Comparison of ENCODE assay signal across 23 cellular contexts in the genomic region with DNA sequence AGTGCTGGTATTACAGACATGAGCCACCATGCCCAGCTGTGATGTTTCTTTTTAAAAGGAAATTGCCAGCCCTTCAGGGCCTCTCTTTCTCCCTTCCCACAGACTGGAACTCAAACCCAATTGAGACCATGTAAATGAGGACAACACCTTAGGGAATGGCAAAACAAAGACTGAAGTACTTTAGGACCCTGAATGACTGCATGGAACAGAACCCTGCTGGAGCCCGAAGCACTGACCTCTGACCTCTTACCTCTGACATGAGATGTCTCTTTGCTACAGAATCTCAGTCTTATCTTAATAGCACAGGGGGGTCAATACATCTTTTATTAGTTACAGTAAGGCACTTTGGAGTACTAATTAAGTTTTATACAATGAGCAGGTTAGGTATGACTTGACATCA. TPM values are rescaled to one million over a fixed set of nuclear protein-coding genes. Genes with fewer than 3 reads are reported as not detected.
DNase-seq lines count a peak whose midpoint lies in the region; ATAC-seq, FAIRE-seq and TF ChIP-seq lines count a peak whose summit lies in the region.
"Had no signal": no experiment of that assay in that cellular context is flagged by ENCODE, and none has a peak within 500 bp of the region (broad histone marks: within the 10 kb centered on the region; RNA-seq: fewer than 3 reads in every experiment).

No MANE protein-coding gene starts in this region.

- ATAC-seq in HepG2, result no peak
- no peak for ATAC-seq in right lobe of liver
- ATAC-seq: A549, HCT116 had no signal

- intact Hi-C loops in HepG2 (cut with micrococcal nuclease; ENCODE audit: unreplicated experiment) (no loop called here), right lobe of liver (cut with DNase I) (no loop called here), MCF 10A (cut with micrococcal nuclease) (no loop called here)
- intact Hi-C loops in CD4-positive, alpha-beta memory T cell (cut with micrococcal nuclease), result no loop called here

- H3K4me3 ChIP-seq in HepG2 (replicated peaks in 1 of 3; ENCODE audit: insufficient read depth in 1 of 3, low read depth in 2 of 3, low read length in 3 of 3) (no peak overlapping the region), right lobe of liver (no peak overlapping the region), KMS-11 (IDR thresholded peaks at IDR 0.05; ENCODE audit: insufficient read depth, low read depth, low read length) (no peak overlapping the region), OCI-LY1 (ENCODE audit: low read depth, low read length, poor library complexity, severe bottlenecking) (no peak overlapping the region)
- H3K4me3 ChIP-seq in CD4-positive, alpha-beta memory T cell (ENCODE audit: low read length in 2 of 2), result no peak overlapping the region
- H3K4me3 ChIP-seq: A549; BLaER1 treated with 17β-estradiol and CSF1 and Interleukin-3, amounts not matched to agents 10 nM and 100 nM had no signal

- H3K27me3 ChIP-seq in HepG2 (ENCODE audit: control insufficient read depth in 1 of 2, insufficient read depth in 2 of 2, low read length in 2 of 2), result no peaks in the 10 kb centered on the region
- H3K27me3 ChIP-seq in right lobe of liver, result no peaks in the 10 kb centered on the region
- no peaks in the 10 kb centered on the region for H3K27me3 ChIP-seq in KMS-11 (ENCODE audit: insufficient read depth, low read depth)
- H3K27me3 ChIP-seq in OCI-LY1 (ENCODE audit: insufficient read depth, low read length), result no peaks in the 10 kb centered on the region
- H3K27me3 ChIP-seq in CD4-positive, alpha-beta memory T cell (ENCODE audit: insufficient read depth, low read length), result no peaks in the 10 kb centered on the region
- H3K27me3 ChIP-seq: BE2C; BLaER1 treated with 17β-estradiol and CSF1 and Interleukin-3, amounts not matched to agents 10 nM and 100 nM had no signal

- TF ChIP-seq CTCF in HepG2 (CRISPR knock-in tag; IDR thresholded peaks at IDR 0.05) (no peak), right lobe of liver (IDR thresholded peaks at IDR 0.05) (no peak), KMS-11 (conservative IDR thresholded peaks at IDR 0.05; ENCODE audit: low read depth, low read length) (no peak), OCI-LY1 (IDR thresholded peaks at IDR 0.05; ENCODE audit: low read length) (no peak), MCF 10A (IDR thresholded peaks at IDR 0.05; ENCODE audit: unreplicated experiment) (no peak)

- H3K27ac Mint-ChIP-seq in CD4-positive, alpha-beta memory T cell, result no peak overlapping the region
- no peak overlapping the region for H3K27ac Mint-ChIP-seq in MCF 10A (ENCODE audit: low read depth, unreplicated experiment)
- H3K27ac Mint-ChIP-seq: CD4-positive, alpha-beta T cell; H9 had no signal

- peaks cover 0 to 4% of the 10 kb centered on the region in 2 donors for H3K36me3 Mint-ChIP-seq in CD4-positive, alpha-beta memory T cell
- peaks cover 7% of the 10 kb centered on the region for H3K36me3 Mint-ChIP-seq in MCF 10A (ENCODE audit: insufficient read depth, unreplicated experiment)

- no peaks in the 10 kb centered on the region for H3K9me3 Mint-ChIP-seq in CD4-positive, alpha-beta memory T cell
- H3K9me3 Mint-ChIP-seq in MCF 10A (ENCODE audit: unreplicated experiment), result no peaks in the 10 kb centered on the region
- H3K9me3 Mint-ChIP-seq: CD4-positive, alpha-beta T cell; H9 had no signal

- no peaks in the 10 kb centered on the region for H3K27me3 Mint-ChIP-seq in CD4-positive, alpha-beta memory T cell
- H3K27me3 Mint-ChIP-seq in MCF 10A (ENCODE audit: insufficient read depth, unreplicated experiment), result no peaks in the 10 kb centered on the region
- H3K27me3 Mint-ChIP-seq: CD4-positive, alpha-beta T cell had no signal

- H3K4me1 Mint-ChIP-seq in CD4-positive, alpha-beta memory T cell, result no peaks in the 10 kb centered on the region
- peaks cover 6% of the 10 kb centered on the region for H3K4me1 Mint-ChIP-seq in MCF 10A (ENCODE audit: insufficient read depth, unreplicated experiment)
- H3K4me1 Mint-ChIP-seq: CD14-positive monocyte had no signal

- POLR2A ChIA-PET in HepG2 (lab: Yijun Ruan, JAX) (interaction anchor here (2.2 kb wide), 1 partner anchor 15 kb away, joined by 7 read pairs; a partner anchor contains a TSS), MCF 10A (lab: Yijun Ruan, JAX) (interaction anchor here (29.5 kb wide), 1 partner anchor 16 kb away, joined by 750 read pairs; a partner anchor contains a TSS)
- POLR2A ChIA-PET in CD4-positive, alpha-beta memory T cell (lab: Charles Lee; ENCODE audit: partially characterized antibody), result interaction anchor here (1.3 kb wide), 1 partner anchor 15 kb away, joined by 6 read pairs; a partner anchor contains a TSS

- H3K4me3 Mint-ChIP-seq in CD4-positive, alpha-beta memory T cell, result no peak overlapping the region
- H3K4me3 Mint-ChIP-seq in MCF 10A (ENCODE audit: unreplicated experiment), result no peak overlapping the region
- H3K4me3 Mint-ChIP-seq: CD14-positive monocyte; CD4-positive, alpha-beta T cell; H9 had no signal

- DNase-seq in HepG2 (ENCODE audit: low spot score), result no peak
- no peak for DNase-seq in right lobe of liver
- DNase-seq in activated CD8-positive, alpha-beta memory T cell treated with anti-CD3 and anti-CD28 coated beads, Interleukin-2, amount 50 U/mL, for 48 hours, result no peak
- no peak for DNase-seq in CD4-positive, alpha-beta memory T cell
- no peak for DNase-seq in MCF 10A (ENCODE audit: unreplicated experiment)
- DNase-seq: 8988T; ACHN; AML-193; BE2C; Calu3; CD4-positive, alpha-beta T cell; COR-L47; DMS53; DMS79 treated with DMSO at 0.1 percent for 48 hours; H9 had no signal

- FAIRE-seq in HepG2 (lab: Jason Lieb, UNC), result no peak
- FAIRE-seq: A549, G401.6, GM12892 had no signal

- TF ChIP-seq EP300 in HepG2 (IDR thresholded peaks at IDR 0.05; ENCODE audit: low read depth in 2 of 2, low read length in 2 of 2), result no peak
- TF ChIP-seq EP300 in HepG2 (CRISPR knock-in tag; IDR thresholded peaks at IDR 0.05; ENCODE audit: borderline replicate concordance), result no peak

- CTCF ChIA-PET in HepG2 (lab: Yijun Ruan, JAX; ENCODE audit: low intra/inter-chr PET ratio, low total read pairs), result no interaction called here
- CTCF ChIA-PET in CD4-positive, alpha-beta memory T cell (lab: Charles Lee; ENCODE audit: partially characterized antibody), result no interaction called here
- CTCF ChIA-PET in MCF 10A (lab: Yijun Ruan, JAX), result no interaction called here

- H3K4me2 ChIP-seq in HepG2 (ENCODE audit: low read depth, low read length) (no peak overlapping the region), KMS-11 (0 out of 2 replicates have a peak overlapping the region, but pooled peaks have one; percentile 59), OCI-LY1 (ENCODE audit: low read length) (no peak overlapping the region)
- H3K4me2 ChIP-seq: A549; BLaER1 treated with 17β-estradiol and CSF1 and Interleukin-3, amounts not matched to agents 10 nM and 100 nM had no signal

- H3K4me1 ChIP-seq in HepG2 (ENCODE audit: insufficient read depth, low read length), result peaks cover 13% of the 10 kb centered on the region; the same call in 1 of the 2 replicates
- H3K4me1 ChIP-seq in right lobe of liver, result no peaks in the 10 kb centered on the region
- peaks cover 53% of the 10 kb centered on the region for H3K4me1 ChIP-seq in KMS-11 (ENCODE audit: low read depth, poor library complexity, severe bottlenecking)
- peaks cover 32% of the 10 kb centered on the region for H3K4me1 ChIP-seq in OCI-LY1 (ENCODE audit: insufficient read depth, low read length, severe bottlenecking)
- H3K4me1 ChIP-seq in CD4-positive, alpha-beta memory T cell (ENCODE audit: insufficient read depth, low read length), result no peaks in the 10 kb centered on the region
- H3K4me1 ChIP-seq: BE2C; BLaER1 treated with 17β-estradiol and CSF1 and Interleukin-3, amounts not matched to agents 10 nM and 100 nM had no signal

- in situ Hi-C loops in HepG2 (cut with HindIII; ENCODE audit: extremely low pct_ligation_motif_present, low pct_unique_long_range_greater_than_20kb), result no loop called here

- H3K79me2 ChIP-seq in HepG2 (ENCODE audit: insufficient read depth, low read length) (no peaks in the 10 kb centered on the region), KMS-11 (ENCODE audit: insufficient read depth, low read depth) (no peaks in the 10 kb centered on the region), OCI-LY1 (ENCODE audit: insufficient read depth, low read length) (no peaks in the 10 kb centered on the region)

- no peaks in the 10 kb centered on the region for H3K9me2 ChIP-seq in OCI-LY1 (ENCODE audit: low read depth, low read length)

- BruUV-seq in HepG2 (replicated peaks; lab: Mats Ljungman, UMichigan) (no TSS peak), MCF 10A (replicated peaks; lab: Mats Ljungman, UMichigan) (no TSS peak)

- no peaks in the 10 kb centered on the region for H3K36me3 ChIP-seq in HepG2 (replicated peaks in 1 of 2; ENCODE audit: control insufficient read depth in 1 of 2, insufficient read depth in 2 of 2, low read length in 2 of 2)
- H3K36me3 ChIP-seq in right lobe of liver, result no peaks in the 10 kb centered on the region
- H3K36me3 ChIP-seq in KMS-11 (ENCODE audit: insufficient read depth), result no peaks in the 10 kb centered on the region
- no peaks in the 10 kb centered on the region for H3K36me3 ChIP-seq in OCI-LY1 (ENCODE audit: insufficient read depth, low read length)
- H3K36me3 ChIP-seq in CD4-positive, alpha-beta memory T cell (ENCODE audit: insufficient read depth, low read length), result no peaks in the 10 kb centered on the region
- H3K36me3 ChIP-seq: BE2C; BLaER1 treated with 17β-estradiol and CSF1 and Interleukin-3, amounts not matched to agents 10 nM and 100 nM had no signal

- 50% methylated on average over 1 of the region's 1 CpG for WGBS in HepG2 (ENCODE audit: low lambda C conversion rate)
- 31% methylated on average over 1 of the region's 1 CpG for WGBS in right lobe of liver (ENCODE audit: insufficient coverage, low coverage, low lambda C conversion rate, missing lambda C conversion rate)

- H3K9me3 ChIP-seq in HepG2 (ENCODE audit: low read length) (no peaks in the 10 kb centered on the region), right lobe of liver (no peaks in the 10 kb centered on the region), OCI-LY1 (ENCODE audit: low read length) (no peaks in the 10 kb centered on the region)
- H3K9me3 ChIP-seq in CD4-positive, alpha-beta memory T cell (ENCODE audit: control insufficient read depth in 1 of 2, low read length in 2 of 2), result no peaks in the 10 kb centered on the region
- H3K9me3 ChIP-seq: A549; BE2C; BLaER1 treated with 17β-estradiol and CSF1 and Interleukin-3, amounts not matched to agents 10 nM and 100 nM had no signal

- no peak overlapping the region for H3K9ac ChIP-seq in HepG2 (ENCODE audit: insufficient read depth, low read depth, low read length)
- no peak overlapping the region; the same call in 1 of the 2 replicates for H3K9ac ChIP-seq in KMS-11
- no peak overlapping the region for H3K9ac ChIP-seq in OCI-LY1 (ENCODE audit: low read length)
- H3K9ac ChIP-seq: BLaER1 treated with 17β-estradiol and CSF1 and Interleukin-3, amounts not matched to agents 10 nM and 100 nM had no signal

- TF ChIP-seq RAD21 in HepG2 (CRISPR knock-in tag; IDR thresholded peaks at IDR 0.05), result no peak

- H4K20me1 ChIP-seq in HepG2 (ENCODE audit: insufficient read depth, low read length) (no peaks in the 10 kb centered on the region), KMS-11 (ENCODE audit: insufficient read depth) (no peaks in the 10 kb centered on the region), OCI-LY1 (ENCODE audit: insufficient read depth, low read length) (no peaks in the 10 kb centered on the region)
- H4K20me1 ChIP-seq: BLaER1 treated with 17β-estradiol and CSF1 and Interleukin-3, amounts not matched to agents 10 nM and 100 nM had no signal

- H2AFZ ChIP-seq in HepG2 (ENCODE audit: low read length), result no peak overlapping the region
- no peak overlapping the region for H2AFZ ChIP-seq in KMS-11 (ENCODE audit: low read depth)
- H2AFZ ChIP-seq in OCI-LY1 (ENCODE audit: low read length), result no peak overlapping the region

- peaks cover 9% of the 10 kb centered on the region; the same call in 1 of the 2 replicates for H3F3A ChIP-seq in OCI-LY1 (ENCODE audit: insufficient read depth, low read length)

- H3K27ac ChIP-seq in HepG2 (ENCODE audit: extremely low read length, insufficient read depth, low read length) (no peak overlapping the region), right lobe of liver (no peak overlapping the region), KMS-11 (peak overlapping the region; percentile 84), OCI-LY1 (ENCODE audit: low read depth, low read length, poor library complexity, severe bottlenecking) (peak overlapping the region; percentile 93)
- no peak overlapping the region for H3K27ac ChIP-seq in CD4-positive, alpha-beta memory T cell (ENCODE audit: low read depth, low read length)
- H3K27ac ChIP-seq: A549; BLaER1 treated with 17β-estradiol and CSF1 and Interleukin-3, amounts not matched to agents 10 nM and 100 nM had no signal

- TF ChIP-seq POLR2A in HepG2 (IDR thresholded peaks at IDR 0.05; ENCODE audit: insufficient read depth in 1 of 2, low read depth in 2 of 2, low read length in 2 of 2) (no peak), right lobe of liver (IDR thresholded peaks at IDR 0.05) (no peak)

RNA-seq across cellular contexts. Expression of a gene that starts 15.5 kb away (rescaled TPM):
- 42.3 and 54.7 TPM in 2 replicates for total RNA-seq in HepG2 (2016; rRNA removed; fragmentation: Illumina TruSeq; extraction: Trizol)
- total RNA-seq in HepG2 (2016; cell fraction: cytosol; rRNA removed; fragmentation: Illumina TruSeq; extraction: Trizol; ENCODE audit: low read depth), result 8.3 and 8.9 TPM in 2 replicates
- total RNA-seq in HepG2 (2016; cell fraction: insoluble cytoplasmic fraction; rRNA removed; fragmentation: Illumina TruSeq; extraction: Trizol), result 40.3 and 56.8 TPM in 2 replicates
- 33.3 and 35.5 TPM in 2 replicates for total RNA-seq in HepG2 (2016; cell fraction: membrane; rRNA removed; fragmentation: Illumina TruSeq; extraction: Trizol)
- 26.3 and 27.4 TPM in 2 replicates for total RNA-seq in HepG2 (2016; cell fraction: nucleus; rRNA removed; fragmentation: Illumina TruSeq; extraction: Trizol)
- polyA plus RNA-seq in HepG2 (2011; rRNA removed), result 15.7 and 17.8 TPM in 2 replicates
- polyA plus RNA-seq in HepG2 (2011; cell fraction: cytosol; rRNA removed), result 7.5 and 10.7 TPM in 2 replicates
- 4.2 and 5.7 TPM in 2 replicates for polyA plus RNA-seq in HepG2 (2011; cell fraction: nucleus; rRNA removed)
- 21.7 and 21.9 TPM in 2 replicates for polyA plus RNA-seq in HepG2 (2012)
- 6.9 and 9.7 TPM in 2 replicates for polyA plus RNA-seq in HepG2 (2016; cell fraction: cytosol; fragmentation: Illumina TruSeq; extraction: Trizol; ENCODE audit: low read depth)
- polyA plus RNA-seq in HepG2 (2016; cell fraction: insoluble cytoplasmic fraction; fragmentation: Illumina TruSeq; extraction: Trizol; ENCODE audit: low read depth), result 45.0 and 48.3 TPM in 2 replicates
- polyA plus RNA-seq in HepG2 (2016; cell fraction: membrane; fragmentation: Illumina TruSeq; extraction: Trizol; ENCODE audit: low read depth), result 20.9 and 24.4 TPM in 2 replicates
- polyA plus RNA-seq in HepG2 (2016; cell fraction: nucleus; fragmentation: Illumina TruSeq; extraction: Trizol; ENCODE audit: insufficient read depth, low read depth), result 23.2 and 23.5 TPM in 2 replicates
- 25.8 and 45.3 TPM in 2 replicates for polyA minus RNA-seq in HepG2 (2011; rRNA and poly(A)+ RNA removed; ENCODE audit: low replicate concordance)
- polyA minus RNA-seq in HepG2 (2011; cell fraction: cytosol; rRNA and poly(A)+ RNA removed), result 25.3 and 30.3 TPM in 2 replicates
- polyA minus RNA-seq in HepG2 (2011; cell fraction: nucleus; rRNA and poly(A)+ RNA removed), result 21.6 and 26.0 TPM in 2 replicates
- total RNA-seq in right lobe of liver, result 10 to 100 TPM; 15.7 to 26.7 (median 17.7) TPM
- total RNA-seq in CD4-positive, alpha-beta memory T cell, result 10 to 100 TPM; 71.8 to 71.9 TPM
- 10 to 100 TPM; 64.0 to 71.8 TPM for polyA plus RNA-seq in CD4-positive, alpha-beta memory T cell
- total RNA-seq in MCF 10A (2022), result 103 and 104 TPM in 2 replicates

Comparison
In these comparisons a context has a peak if more than half of its experiments do, and no peak if none do; other contexts are left out.
1. H3K27ac ChIP-seq: peak in KMS-11 (single experiment) and OCI-LY1 (single experiment); none in HepG2 (single experiment), right lobe of liver (0 of 3) and CD4-positive, alpha-beta memory T cell (single experiment).